Comparison of ENCODE assay signal across 18 cellular contexts in genomic region chr11:7874061-7874460, GRCh38.
"Had no signal": no experiment of that assay in that cellular context is flagged by ENCODE, and none has a peak within 500 bp of the region (broad histone marks: within the 10 kb centered on the region; RNA-seq: fewer than 3 reads in every experiment).

No MANE protein-coding gene starts in this region.

- DNase-seq: colonic mucosa; dermis blood vessel endothelial cell; immature natural killer cell; kidney; left cardiac atrium; left ventricle myocardium inferior; mucosa of descending colon; naive thymus-derived CD8-positive, alpha-beta T cell; nucleus accumbens; ovary; right lobe of liver; stimulated activated CD4-positive, alpha-beta T cell treated with anti-CD3 and anti-CD28 coated beads, Interleukin-4, amount 100 ng/mL, for 24 hours; tibial artery; upper lobe of left lung; uterus had no signal

- H3K36me3 ChIP-seq: colonic mucosa, gastroesophageal sphincter, left ventricle myocardium inferior, ovary, right lobe of liver, tibial artery, upper lobe of left lung, uterus had no signal

- H3K27me3 ChIP-seq: colonic mucosa, gastroesophageal sphincter, ovary, right lobe of liver, tibial artery, upper lobe of left lung, uterus had no signal

- H3K4me1 ChIP-seq: colonic mucosa, gastroesophageal sphincter, left ventricle myocardium inferior, right lobe of liver, tibial artery, upper lobe of left lung, uterus had no signal

- H3K9me3 ChIP-seq: colonic mucosa, mucosa of descending colon, ovary, right lobe of liver, tibial artery, upper lobe of left lung, uterus had no signal

- ATAC-seq: gastroesophageal sphincter; mucosa of descending colon; naive thymus-derived CD8-positive, alpha-beta T cell; right lobe of liver; stimulated activated memory B cell treated with anti-CD40 and anti-IgM and Interleukin-4, amounts not matched to agents 10 μg/mL and 1 μg/mL and 100 μg/mL, for 72 hours had no signal

- H3K4me3 ChIP-seq: colonic mucosa, gastroesophageal sphincter, left ventricle myocardium inferior, lung, mucosa of descending colon, ovary, right lobe of liver, tibial artery, upper lobe of left lung, uterus had no signal

- H3K27ac ChIP-seq: colonic mucosa, gastroesophageal sphincter, left ventricle myocardium inferior, ovary, right lobe of liver, tibial artery, upper lobe of left lung, uterus had no signal
